Comparison of ENCODE assay signal across 10 cellular contexts in the genomic region with DNA sequence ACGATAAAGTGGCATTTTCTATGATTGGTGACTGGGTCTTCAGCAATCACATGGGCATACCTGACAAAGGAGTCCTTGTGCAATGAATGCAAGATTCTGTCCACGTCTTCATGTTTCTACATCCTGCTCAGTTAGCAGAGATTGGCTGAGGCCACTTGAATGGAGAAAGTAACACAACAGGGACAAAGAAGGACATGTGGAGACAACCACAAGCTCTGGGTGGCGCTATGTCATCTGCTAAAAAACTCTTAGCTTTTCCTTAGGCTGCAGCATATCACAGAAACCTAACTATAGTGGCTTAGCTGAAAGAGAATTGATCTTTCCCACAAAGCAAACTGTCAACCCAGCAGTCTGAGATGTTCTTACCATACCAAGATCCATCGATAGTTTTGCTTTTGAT.
DNase-seq lines count a peak whose midpoint lies in the region; ATAC-seq and TF ChIP-seq lines count a peak whose summit lies in the region.
"Had no signal": no experiment of that assay in that cellular context is flagged by ENCODE, and none has a peak within 500 bp of the region (broad histone marks: within the 10 kb centered on the region; RNA-seq: fewer than 3 reads in every experiment).

No MANE protein-coding gene starts in this region.

- H3K4me3 ChIP-seq in WERI-Rb-1 (ENCODE audit: low read depth, low read length) (no peak overlapping the region), liver (ENCODE audit: low read depth in 1 of 3, low read length in 3 of 3) (no peak overlapping the region), adrenal gland (no peak overlapping the region)

- H3K27me3 Mint-ChIP-seq in activated T-helper 17 cell treated with anti-CD3 and anti-CD28 coated beads, Interleukin-2, amount 50 U/mL, for 72 hours, result no peaks in the 10 kb centered on the region

- H3K27me3 ChIP-seq in WERI-Rb-1 (ENCODE audit: insufficient read depth, low read depth, severe bottlenecking) (no peaks in the 10 kb centered on the region), liver (ENCODE audit: control insufficient read depth in 4 of 4, insufficient read depth in 4 of 4, low read length in 3 of 4) (no peaks in the 10 kb centered on the region), adrenal gland (no peaks in the 10 kb centered on the region)

- ATAC-seq in GM19395 (IDR thresholded peaks at IDR 0.05; ENCODE audit: unreplicated experiment), result no peak
- no peak for ATAC-seq in activated T-helper 17 cell treated with anti-CD3 and anti-CD28 coated beads, Interleukin-2, amount 50 U/mL, for 72 hours (replicated peaks)

- TF ChIP-seq CTCF in WERI-Rb-1 (IDR thresholded peaks at IDR 0.05; ENCODE audit: low read depth, low read length), result peak; percentile 62
- no peak for TF ChIP-seq CTCF in liver (IDR thresholded peaks at IDR 0.05; ENCODE audit: low read depth, low read length, missing input control)
- TF ChIP-seq CTCF in adrenal gland (IDR thresholded peaks at IDR 0.05), result peak in 1 of 6 experiments; percentile 6

- peaks cover 4% of the 10 kb centered on the region for H3K9me3 Mint-ChIP-seq in activated T-helper 17 cell treated with anti-CD3 and anti-CD28 coated beads, Interleukin-2, amount 50 U/mL, for 72 hours
- H3K9me3 Mint-ChIP-seq: mesothelial cell of epicardium had no signal

- H3K4me1 ChIP-seq in liver (ENCODE audit: control insufficient read depth in 4 of 4, insufficient read depth in 4 of 4, low read length in 3 of 4) (no peaks in the 10 kb centered on the region), adrenal gland (replicated peaks in 1 of 2) (no peaks in the 10 kb centered on the region)

- H3K4me3 Mint-ChIP-seq in activated T-helper 17 cell treated with anti-CD3 and anti-CD28 coated beads, Interleukin-2, amount 50 U/mL, for 72 hours, result no peak overlapping the region
- H3K4me3 Mint-ChIP-seq: mesothelial cell of epicardium had no signal

- H3K36me3 Mint-ChIP-seq in activated T-helper 17 cell treated with anti-CD3 and anti-CD28 coated beads, Interleukin-2, amount 50 U/mL, for 72 hours (ENCODE audit: low read depth), result no peaks in the 10 kb centered on the region
- H3K36me3 Mint-ChIP-seq: mesothelial cell of epicardium had no signal

- peak; percentile 60 to 63 for TF ChIP-seq RAD21 in liver (IDR thresholded peaks at IDR 0.05)

- H3K4me1 Mint-ChIP-seq in activated T-helper 17 cell treated with anti-CD3 and anti-CD28 coated beads, Interleukin-2, amount 50 U/mL, for 72 hours, result no peaks in the 10 kb centered on the region
- H3K4me1 Mint-ChIP-seq: mesothelial cell of epicardium had no signal

- H3K36me3 ChIP-seq in WERI-Rb-1 (no peaks in the 10 kb centered on the region), liver (ENCODE audit: control insufficient read depth in 4 of 4, insufficient read depth in 3 of 4, low read depth in 1 of 4, low read length in 3 of 4) (no peaks in the 10 kb centered on the region), adrenal gland (replicated peaks in 1 of 2) (no peaks in the 10 kb centered on the region)

- no peak overlapping the region for H3K27ac Mint-ChIP-seq in activated T-helper 17 cell treated with anti-CD3 and anti-CD28 coated beads, Interleukin-2, amount 50 U/mL, for 72 hours
- H3K27ac Mint-ChIP-seq: mesothelial cell of epicardium had no signal

- no peak for TF ChIP-seq POLR2A in adrenal gland (IDR thresholded peaks at IDR 0.05)

- DNase-seq in ELF-1 (ENCODE audit: low read depth, low spot score) (peak; percentile 1), NCI-H187 treated with DMSO at 0.1 percent for 48 hours (lab: John Stamatoyannopoulos, UW) (peak; percentile 33), WERI-Rb-1 (peak; percentile 50), germinal center (ENCODE audit: low spot score) (no peak), adrenal gland (no peak)
- DNase-seq: cortex of kidney had no signal

- H3K9ac ChIP-seq in liver (ENCODE audit: low read depth in 1 of 2, low read length in 2 of 2), result no peak overlapping the region

- H3K27ac ChIP-seq in WERI-Rb-1 (no peak overlapping the region), liver (ENCODE audit: low read depth in 1 of 2, low read length in 2 of 2) (no peak overlapping the region), adrenal gland (no peak overlapping the region)

- H3K9me3 ChIP-seq in WERI-Rb-1 (ENCODE audit: severe bottlenecking) (no peaks in the 10 kb centered on the region), liver (ENCODE audit: control insufficient read depth in 4 of 4, low read length in 3 of 4) (no peaks in the 10 kb centered on the region), adrenal gland (replicated peaks in 1 of 3) (no peaks in the 10 kb centered on the region)

- WGBS in liver, result 44% methylated on average over 4 of the region's 4 CpGs
- WGBS in adrenal gland, 4 donors, result 31 to 42% (median 38%) methylated on average over 4 of the region's 4 CpGs

- intact Hi-C loops in adrenal gland (cut with DNase I), result no loop called here

TF ChIP-seq in liver, 16 proteins besides CTCF, POLR2A, EP300 and RAD21:
- TF ChIP-seq SP1 (IDR thresholded peaks at IDR 0.05), result no peak
- TF ChIP-seq, protein P1, sequence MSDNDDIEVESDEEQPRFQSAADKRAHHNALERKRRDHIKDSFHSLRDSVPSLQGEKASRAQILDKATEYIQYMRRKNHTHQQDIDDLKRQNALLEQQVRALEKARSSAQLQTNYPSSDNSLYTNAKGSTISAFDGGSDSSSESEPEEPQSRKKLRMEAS (IDR thresholded peaks at IDR 0.05), result no peak
- TF ChIP-seq RXRA (IDR thresholded peaks at IDR 0.05), result no peak
- no peak for TF ChIP-seq REST (IDR thresholded peaks at IDR 0.05)
- no peak for TF ChIP-seq EGR1 (IDR thresholded peaks at IDR 0.05; ENCODE audit: low read depth in 2 of 2)
- TF ChIP-seq FOXA1 (IDR thresholded peaks at IDR 0.05), result no peak
- TF ChIP-seq JUND (IDR thresholded peaks at IDR 0.05), result no peak
- TF ChIP-seq ATF3 (IDR thresholded peaks at IDR 0.05), result no peak
- no peak for TF ChIP-seq FOXA2 (IDR thresholded peaks at IDR 0.05)
- TF ChIP-seq YY1 (IDR thresholded peaks at IDR 0.05), result no peak
- TF ChIP-seq HNF4G (IDR thresholded peaks at IDR 0.05), result no peak
- no peak for TF ChIP-seq HNF4A (conservative IDR thresholded peaks at IDR 0.05)
- TF ChIP-seq, protein P2, sequence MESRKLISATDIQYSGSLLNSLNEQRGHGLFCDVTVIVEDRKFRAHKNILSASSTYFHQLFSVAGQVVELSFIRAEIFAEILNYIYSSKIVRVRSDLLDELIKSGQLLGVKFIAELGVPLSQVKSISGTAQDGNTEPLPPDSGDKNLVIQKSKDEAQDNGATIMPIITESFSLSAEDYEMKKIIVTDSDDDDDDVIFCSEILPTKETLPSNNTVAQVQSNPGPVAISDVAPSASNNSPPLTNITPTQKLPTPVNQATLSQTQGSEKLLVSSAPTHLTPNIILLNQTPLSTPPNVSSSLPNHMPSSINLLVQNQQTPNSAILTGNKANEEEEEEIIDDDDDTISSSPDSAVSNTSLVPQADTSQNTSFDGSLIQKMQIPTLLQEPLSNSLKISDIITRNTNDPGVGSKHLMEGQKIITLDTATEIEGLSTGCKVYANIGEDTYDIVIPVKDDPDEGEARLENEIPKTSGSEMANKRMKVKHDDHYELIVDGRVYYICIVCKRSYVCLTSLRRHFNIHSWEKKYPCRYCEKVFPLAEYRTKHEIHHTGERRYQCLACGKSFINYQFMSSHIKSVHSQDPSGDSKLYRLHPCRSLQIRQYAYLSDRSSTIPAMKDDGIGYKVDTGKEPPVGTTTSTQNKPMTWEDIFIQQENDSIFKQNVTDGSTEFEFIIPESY (IDR thresholded peaks at IDR 0.05), result no peak
- TF ChIP-seq TAF1 (conservative IDR thresholded peaks at IDR 0.05), result no peak

Comparison
In these comparisons a context has a peak if more than half of its experiments do, and no peak if none do; other contexts are left out.
1. DNase-seq: peak in ELF-1 (single experiment), NCI-H187 treated with DMSO at 0.1 percent for 48 hours (single experiment) and WERI-Rb-1 (single experiment); none in germinal center (single experiment) and adrenal gland (0 of 7).